In genomic region chr4:74055498-74055897, GRCh38 we compare ENCODE assay signal across 21 cellular contexts. TPM values are rescaled to one million over a fixed set of nuclear protein-coding genes. Genes with fewer than 3 reads are reported as not detected.
DNase-seq lines count a peak whose midpoint lies in the region; ATAC-seq and TF ChIP-seq lines count a peak whose summit lies in the region.
"Had no signal": no experiment of that assay in that cellular context is flagged by ENCODE, and none has a peak within 500 bp of the region (broad histone marks: within the 10 kb centered on the region; RNA-seq: fewer than 3 reads in every experiment).

No MANE protein-coding gene starts in this region.

- H3K9me3 ChIP-seq in breast epithelium = no peaks in the 10 kb centered on the region
- peaks cover 4% of the 10 kb centered on the region; the same call in 1 of the 2 replicates for H3K9me3 ChIP-seq in Loucy (ENCODE audit: insufficient read depth, low read depth, low read length)
- H3K9me3 ChIP-seq: BE2C, MG63, Peyer's patch had no signal

- H3K79me2 ChIP-seq in Loucy (ENCODE audit: insufficient read depth, low read length) = no peaks in the 10 kb centered on the region

- H3K36me3 ChIP-seq in breast epithelium (no peaks in the 10 kb centered on the region), Loucy (ENCODE audit: insufficient read depth, low read length) (no peaks in the 10 kb centered on the region)
- H3K36me3 ChIP-seq: BE2C, MG63, Peyer's patch had no signal

- no peaks in the 10 kb centered on the region for H3K9me2 ChIP-seq in Loucy (replicated peaks; ENCODE audit: low read depth, low read length)

- BruUV-seq in MCF 10A (replicated peaks; lab: Mats Ljungman, UMichigan) = no TSS peak

- H3K4me1 ChIP-seq in breast epithelium = no peaks in the 10 kb centered on the region
- H3K4me1 ChIP-seq in Loucy (ENCODE audit: insufficient read depth, low read length, poor library complexity, severe bottlenecking) = peaks cover 43% of the 10 kb centered on the region
- H3K4me1 ChIP-seq: BE2C, Peyer's patch had no signal

- no peaks in the 10 kb centered on the region for H3K27me3 Mint-ChIP-seq in MCF 10A (ENCODE audit: insufficient read depth, unreplicated experiment)
- H3K27me3 Mint-ChIP-seq: CD4-positive, CD25-positive, alpha-beta regulatory T cell; IgD-negative memory B cell had no signal

- intact Hi-C loops in MCF 10A (cut with micrococcal nuclease) = loop anchor here (5.0 kb wide), 1 partner anchor 62 kb away; no protein-coding TSS in a partner anchor
- intact Hi-C loops in breast epithelium (cut with DNase I; ENCODE audit: low total_unique reads) = no loop called here
- intact Hi-C loops in posterior cingulate gyrus (cut with DNase I) = no loop called here

- no peak for ATAC-seq in GM18870 (IDR thresholded peaks at IDR 0.05; ENCODE audit: unreplicated experiment)
- ATAC-seq in HG03108 (IDR thresholded peaks at IDR 0.05; ENCODE audit: unreplicated experiment) = no peak
- ATAC-seq: T-cell had no signal

- H3K27ac Mint-ChIP-seq in MCF 10A (ENCODE audit: low read depth, unreplicated experiment) = peak overlapping the region; percentile 53
- H3K27ac Mint-ChIP-seq: CD4-positive, CD25-positive, alpha-beta regulatory T cell; IgD-negative memory B cell; T-cell; T-helper 2 cell treated with Interferon-gamma antibody and Interleukin-4, amounts not matched to agents 5 μg/mL and 100 μg/mL, for 36 hours had no signal

- CTCF ChIA-PET in MCF 10A (lab: Yijun Ruan, JAX) = interaction anchor here (0.9 to 1.8 kb wide), 2 partner anchors 17 to 95 kb away, joined by 4 to 7 read pairs; partner anchors contain the start of gene CXCL3

- no peak overlapping the region for H3K4me3 Mint-ChIP-seq in MCF 10A (ENCODE audit: unreplicated experiment)
- H3K4me3 Mint-ChIP-seq: CD4-positive, CD25-positive, alpha-beta regulatory T cell; IgD-negative memory B cell; T-cell; T-helper 2 cell treated with Interferon-gamma antibody and Interleukin-4, amounts not matched to agents 5 μg/mL and 100 μg/mL, for 36 hours had no signal

- H3F3A ChIP-seq in Loucy (ENCODE audit: low read depth) = peaks cover 10% of the 10 kb centered on the region

- POLR2A ChIA-PET in MCF 10A (lab: Yijun Ruan, JAX) = interaction anchor here (1.0 to 3.6 kb wide), 4 partner anchors 44 to 189 kb away, joined by 5 to 23 read pairs (median 12); partner anchors contain the start of gene CXCL2

- H3K27me3 ChIP-seq in breast epithelium = no peaks in the 10 kb centered on the region
- H3K27me3 ChIP-seq in Loucy (ENCODE audit: insufficient read depth, low read length, poor library complexity, severe bottlenecking) = no peaks in the 10 kb centered on the region
- H3K27me3 ChIP-seq: BE2C, MG63, Peyer's patch had no signal

- no peaks in the 10 kb centered on the region for H4K20me1 ChIP-seq in Loucy (ENCODE audit: insufficient read depth, low read length, poor library complexity, severe bottlenecking)

- H3K9me3 Mint-ChIP-seq in MCF 10A (ENCODE audit: unreplicated experiment) = no peaks in the 10 kb centered on the region
- H3K9me3 Mint-ChIP-seq: T-helper 2 cell treated with Interferon-gamma antibody and Interleukin-4, amounts not matched to agents 5 μg/mL and 100 μg/mL, for 36 hours had no signal

- H3K27ac ChIP-seq in breast epithelium (no peak overlapping the region), epithelial cell of prostate (peak overlapping the region; percentile 88)
- H3K27ac ChIP-seq: Peyer's patch had no signal

- H3K4me3 ChIP-seq in breast epithelium = no peak overlapping the region
- H3K4me3 ChIP-seq in Loucy (ENCODE audit: low read length, poor library complexity, severe bottlenecking) = no peak overlapping the region
- H3K4me3 ChIP-seq: MG63, Peyer's patch had no signal

- no peaks in the 10 kb centered on the region for H3K36me3 Mint-ChIP-seq in MCF 10A (ENCODE audit: insufficient read depth, unreplicated experiment)
- H3K36me3 Mint-ChIP-seq: CD4-positive, CD25-positive, alpha-beta regulatory T cell; IgD-negative memory B cell; T-cell had no signal

- no peak for TF ChIP-seq POLR2A in breast epithelium (IDR thresholded peaks at IDR 0.05)

- peak overlapping the region; percentile 69 for H3K4me2 ChIP-seq in Loucy (ENCODE audit: low read depth, low read length, poor library complexity, severe bottlenecking)

- no peak for DNase-seq in MCF 10A (ENCODE audit: unreplicated experiment)
- DNase-seq in breast epithelium (ENCODE audit: low spot score in 2 of 2) = no peak
- DNase-seq in epithelial cell of prostate (ENCODE audit: low read depth, low spot score) = no peak
- no peak for DNase-seq in UCSD-AML1 (lab: John Stamatoyannopoulos, UW; ENCODE audit: unreplicated experiment)
- no peak for DNase-seq in posterior cingulate gyrus
- DNase-seq: BE2C; Caco-2; CD4-positive, CD25-positive, alpha-beta regulatory T cell; Karpas-422; MG63; NCI-H1694 treated with DMSO at 0.1 percent for 48 hours; NCI-H2081 treated with DMSO at 0.1 percent for 48 hours; NCI-H526 treated with DMSO at 0.1 percent for 48 hours; Peyer's patch; T-cell had no signal

- no peak for TF ChIP-seq CTCF in MCF 10A (IDR thresholded peaks at IDR 0.05; ENCODE audit: unreplicated experiment)
- no peak for TF ChIP-seq CTCF in breast epithelium (IDR thresholded peaks at IDR 0.05)
- no peak for TF ChIP-seq CTCF in Loucy (conservative IDR thresholded peaks at IDR 0.05; ENCODE audit: low read length)

- H2AFZ ChIP-seq in Loucy (ENCODE audit: low read length) = no peak overlapping the region

- H3K4me1 Mint-ChIP-seq in MCF 10A (ENCODE audit: insufficient read depth, unreplicated experiment) = peaks cover 19% of the 10 kb centered on the region
- H3K4me1 Mint-ChIP-seq: CD4-positive, CD25-positive, alpha-beta regulatory T cell; IgD-negative memory B cell; T-cell had no signal

- no peak overlapping the region for H3K9ac ChIP-seq in Loucy (ENCODE audit: low read depth, low read length, poor library complexity, severe bottlenecking)

RNA-seq across cellular contexts. Expression of gene CXCL3, which starts 17.0 kb away (rescaled TPM):
- total RNA-seq in MCF 10A (2022) (9.2 and 9.8 TPM in 2 replicates), breast epithelium (1 to 10 TPM in 2 of 3 donors, under 1 TPM in 1; 0.64 to 5.6 (median 1.3) TPM)
- total RNA-seq: A172; CD4-positive, CD25-positive, alpha-beta regulatory T cell had no signal

RNA-seq across cellular contexts. Expression of gene CXCL2, which starts 43.5 kb away (rescaled TPM):
- total RNA-seq in MCF 10A (2022) (62.3 and 76.2 TPM in 2 replicates), breast epithelium (10 to 100 TPM; 12.2 to 51.8 (median 16.1) TPM)
- total RNA-seq: A172 had no signal

RNA-seq across cellular contexts. Expression of gene CXCL5, which starts 57.0 kb away (rescaled TPM):
- total RNA-seq in MCF 10A (2022) = 0.51 and 0.54 TPM in 2 replicates
- under 1 TPM in 1 of 3 donors, not detected in 2; 0.15 TPM for total RNA-seq in breast epithelium
- total RNA-seq: A172, Caco-2, Peyer's patch had no signal
